9 cellular contexts compared by ENCODE assay signal in the genomic region with DNA sequence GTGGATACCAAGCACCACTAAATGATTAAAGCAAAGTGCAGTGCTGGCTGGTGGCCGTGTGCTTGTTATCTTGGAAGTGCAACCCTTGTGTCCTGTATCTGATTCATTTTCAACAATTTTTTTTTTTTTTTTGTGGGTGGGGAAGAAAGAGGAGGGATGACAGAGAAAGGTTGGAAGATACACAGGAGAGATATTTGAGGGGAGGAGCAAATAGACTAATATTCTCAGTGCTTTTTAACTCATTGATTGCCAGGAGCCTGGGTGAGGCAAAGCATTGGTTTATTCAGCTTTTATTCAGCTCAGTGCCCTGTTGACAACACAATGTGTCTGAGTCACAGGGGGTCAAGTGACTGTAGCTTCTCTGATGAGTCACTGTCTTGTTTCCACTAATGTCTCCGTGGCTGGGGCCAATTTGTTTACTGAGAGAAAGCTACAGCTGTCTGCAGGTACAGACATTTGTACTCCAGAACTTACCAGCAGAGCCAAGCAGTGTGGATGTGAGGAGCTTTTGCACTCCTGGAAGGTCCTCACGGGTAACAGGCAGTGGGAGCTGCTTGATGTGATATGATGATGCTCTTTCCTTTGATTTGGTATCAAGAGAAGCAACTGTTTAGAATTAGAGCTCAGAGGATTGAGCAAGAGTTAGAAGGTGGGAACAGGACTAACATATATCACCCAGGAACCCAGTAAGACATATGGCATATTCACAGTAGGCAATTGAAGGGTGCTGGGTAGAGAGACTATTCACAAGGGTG. TPM values are rescaled to one million over a fixed set of nuclear protein-coding genes. Genes with fewer than 3 reads are reported as not detected.
DNase-seq lines count a peak whose midpoint lies in the region; ATAC-seq and TF ChIP-seq lines count a peak whose summit lies in the region.
"Had no signal": no experiment of that assay in that cellular context is flagged by ENCODE, and none has a peak within 500 bp of the region (broad histone marks: within the 10 kb centered on the region; RNA-seq: fewer than 3 reads in every experiment).

No MANE protein-coding gene starts in this region.

- H3K4me1 ChIP-seq in IMR-90 (ENCODE audit: control insufficient read depth, insufficient read depth, low read length), result peaks cover 6% of the 10 kb centered on the region
- H3K4me1 ChIP-seq in left ventricle myocardium inferior, result no peaks in the 10 kb centered on the region
- H3K4me1 ChIP-seq: body of pancreas had no signal

- no peak overlapping the region for H3K23ac ChIP-seq in IMR-90 (ENCODE audit: low read depth, low read length)

- no peak overlapping the region for H4K91ac ChIP-seq in IMR-90 (ENCODE audit: insufficient read depth, low read depth, low read length)

- H3K9me1 ChIP-seq in IMR-90 (ENCODE audit: insufficient read depth, low read length), result peaks cover 7% of the 10 kb centered on the region

- H3K4me2 ChIP-seq in IMR-90 (ENCODE audit: low read depth, low read length), result peak overlapping the region; percentile 81; the same call in 1 of the 2 replicates

- H2BK15ac ChIP-seq in IMR-90 (ENCODE audit: low read depth, low read length), result no peak overlapping the region

- TF ChIP-seq CTCF in AG10803 (conservative IDR thresholded peaks at IDR 0.05; ENCODE audit: low read length) (no peak), IMR-90 (conservative IDR thresholded peaks at IDR 0.05; ENCODE audit: low read depth, low read length) (no peak), left ventricle myocardium inferior (IDR thresholded peaks at IDR 0.05; ENCODE audit: borderline replicate concordance) (no peak)

- H2BK5ac ChIP-seq in IMR-90 (ENCODE audit: low read depth, low read length, poor library complexity, severe bottlenecking), result no peak overlapping the region

- intact Hi-C loops in IMR-90 (cut with micrococcal nuclease) (no loop called here), head of caudate nucleus (cut with DNase I) (no loop called here), left ventricle myocardium inferior (cut with micrococcal nuclease) (no loop called here)

- TF ChIP-seq RAD21 in IMR-90 (IDR thresholded peaks at IDR 0.05; ENCODE audit: low read length), result no peak

- 0 out of 2 replicates have a peak overlapping the region, but pooled peaks have one; percentile 17 for H2BK120ac ChIP-seq in IMR-90 (ENCODE audit: low read depth, low read length)

- DNase-seq in AG10803 (ENCODE audit: low read depth) (peak; percentile 78), IMR-90 (peak; percentile 76), head of caudate nucleus (peak in 26 of 42 donors; percentile 12 to 88 (median 48)), superior temporal gyrus (ENCODE audit: extremely low spot score) (peak; percentile 67), NCI-H2107 (lab: John Stamatoyannopoulos, UW) (no peak), left ventricle myocardium inferior (no peak)
- peak; percentile 57 for DNase-seq in activated CD8-positive, alpha-beta memory T cell treated with anti-CD3 and anti-CD28 coated beads, Interleukin-2, amount 50 U/mL, for 48 hours

- H4K5ac ChIP-seq in IMR-90 (ENCODE audit: low read depth, low read length), result no peak overlapping the region

- dilution Hi-C loops in IMR-90 (cut with HindIII; ENCODE audit: low sequenced_read_pairs, unreplicated experiment), result no loop called here

- peak overlapping the region; percentile 9; the same call in 1 of the 2 replicates for H2BK20ac ChIP-seq in IMR-90 (ENCODE audit: low read depth, low read length)

- H3K36me3 ChIP-seq in IMR-90 (ENCODE audit: control insufficient read depth, insufficient read depth, low read length) (no peaks in the 10 kb centered on the region), left ventricle myocardium inferior (no peaks in the 10 kb centered on the region)

- no peak overlapping the region for H3K9ac ChIP-seq in IMR-90 (ENCODE audit: low read depth, low read length)

- no peak overlapping the region for H2AK9ac ChIP-seq in IMR-90 (replicated peaks; ENCODE audit: low read depth, low read length, poor library complexity)

- no peaks in the 10 kb centered on the region for H4K20me1 ChIP-seq in IMR-90 (ENCODE audit: insufficient read depth, low read length)

- peak; percentile 95 for ATAC-seq in GM19463 (IDR thresholded peaks at IDR 0.05; ENCODE audit: unreplicated experiment)
- peak; percentile 85 for ATAC-seq in IMR-90 (ENCODE audit: low read depth)
- ATAC-seq: body of pancreas had no signal

- H3K4ac ChIP-seq in IMR-90 (ENCODE audit: low read depth, low read length), result 0 out of 2 replicates have a peak overlapping the region, but pooled peaks have one; percentile 40

- CTCF ChIA-PET in IMR-90 (lab: Yijun Ruan, JAX), result interaction anchor here (0.9 to 1.6 kb wide), 2 partner anchors 15 to 168 kb away, joined by 5 to 10 read pairs; no protein-coding TSS in a partner anchor

- H3K79me1 ChIP-seq in IMR-90 (ENCODE audit: low read depth in 1 of 2, low read length in 2 of 2), result no peaks in the 10 kb centered on the region

- no peak overlapping the region for H3K56ac ChIP-seq in IMR-90 (ENCODE audit: extremely low read depth, insufficient read depth, low read length)

- peaks cover 3% of the 10 kb centered on the region; the same call in 1 of the 2 replicates for H3K27me3 ChIP-seq in IMR-90 (ENCODE audit: control insufficient read depth, insufficient read depth, low read length)
- no peaks in the 10 kb centered on the region for H3K27me3 ChIP-seq in left ventricle myocardium inferior (ENCODE audit: low read depth)
- H3K27me3 ChIP-seq: body of pancreas had no signal

- H3K27ac ChIP-seq in IMR-90 (ENCODE audit: insufficient read depth, low read length) (no peak overlapping the region), left ventricle myocardium inferior (replicated peaks) (no peak overlapping the region)
- H3K27ac ChIP-seq: body of pancreas had no signal

- H2AFZ ChIP-seq in IMR-90 (replicated peaks; ENCODE audit: low read length, poor library complexity), result no peak overlapping the region

- no TSS peak for BruUV-seq in IMR-90 (replicated peaks; lab: Mats Ljungman, UMichigan)

- H4K8ac ChIP-seq in IMR-90 (ENCODE audit: low read depth in 2 of 2, low read length in 2 of 2), result no peak overlapping the region

- POLR2A ChIA-PET in IMR-90 (lab: Charles Lee; ENCODE audit: unreplicated experiment), result interaction anchor here (0.5 kb wide), 1 partner anchor 18 kb away, joined by 7 read pairs; no protein-coding TSS in a partner anchor

- no peak overlapping the region; the same call in 1 of the 2 replicates for H3K18ac ChIP-seq in IMR-90 (ENCODE audit: low read depth, low read length)

- WGBS in IMR-90 (ENCODE audit: extremely low coverage in 2 of 2, insufficient read length in 1 of 2), 2 experiments, result 0% methylated on average over 2 of the region's 3 CpGs; no CpG with 5 or more reads in 1 of the 2 experiments

- in situ Hi-C loops in IMR-90 (cut with MboI; ENCODE audit: low sequenced_read_pairs), result loop anchor here (25.0 kb wide), 1 partner anchor 595 kb away; a partner anchor contains a TSS

- no peak for TF ChIP-seq POLR2A in IMR-90 (IDR thresholded peaks at IDR 0.05; ENCODE audit: low read depth, low read length)

- no peak overlapping the region for H3K14ac ChIP-seq in IMR-90 (replicated peaks; ENCODE audit: low read depth, low read length)

- H3K9me3 ChIP-seq in IMR-90 (ENCODE audit: control insufficient read depth, insufficient read depth, low read length), result no peaks in the 10 kb centered on the region
- H3K9me3 ChIP-seq in left ventricle myocardium inferior (replicated peaks), result no peaks in the 10 kb centered on the region
- H3K9me3 ChIP-seq: body of pancreas had no signal

- no peak overlapping the region for H2AK5ac ChIP-seq in IMR-90 (ENCODE audit: low read depth, low read length)

- H3K4me3 ChIP-seq in AG10803 (ENCODE audit: low read length), result no peak overlapping the region
- H3K4me3 ChIP-seq in IMR-90 (ENCODE audit: insufficient read depth, low read depth, low read length), result no peak overlapping the region
- no peak overlapping the region for H3K4me3 ChIP-seq in left ventricle myocardium inferior
- H3K4me3 ChIP-seq: body of pancreas had no signal

TF ChIP-seq in IMR-90, 13 proteins besides CTCF, POLR2A, EP300 and RAD21:
- TF ChIP-seq NFE2L2 (IDR thresholded peaks at IDR 0.05; ENCODE audit: low read depth, low read length) (no peak), CEBPB (IDR thresholded peaks at IDR 0.05; ENCODE audit: low read depth, low read length) (peak; percentile 28), BHLHE40 (IDR thresholded peaks at IDR 0.05; ENCODE audit: low read depth, low read length) (peak; percentile 43; the same call in 1 of the 2 replicates), RCOR1 (IDR thresholded peaks at IDR 0.05; ENCODE audit: insufficient replicate concordance, low read length) (no peak), MAFK (IDR thresholded peaks at IDR 0.05; ENCODE audit: low read depth, low read length) (no peak), FOS (IDR thresholded peaks at IDR 0.05; ENCODE audit: low read depth, low read length) (peak; percentile 89), MXI1 (IDR thresholded peaks at IDR 0.05; ENCODE audit: borderline replicate concordance, low read depth, low read length) (no peak)
- TF ChIP-seq, protein P1, sequence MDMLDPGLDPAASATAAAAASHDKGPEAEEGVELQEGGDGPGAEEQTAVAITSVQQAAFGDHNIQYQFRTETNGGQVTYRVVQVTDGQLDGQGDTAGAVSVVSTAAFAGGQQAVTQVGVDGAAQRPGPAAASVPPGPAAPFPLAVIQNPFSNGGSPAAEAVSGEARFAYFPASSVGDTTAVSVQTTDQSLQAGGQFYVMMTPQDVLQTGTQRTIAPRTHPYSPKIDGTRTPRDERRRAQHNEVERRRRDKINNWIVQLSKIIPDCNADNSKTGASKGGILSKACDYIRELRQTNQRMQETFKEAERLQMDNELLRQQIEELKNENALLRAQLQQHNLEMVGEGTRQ (IDR thresholded peaks at IDR 0.05; ENCODE audit: low read depth, low read length), result no peak
TF ChIP-seq in IMR-90: peak in this region for 3.

RNA-seq across cellular contexts. Expression of a gene that starts 23.6 kb away (rescaled TPM):
- total RNA-seq in IMR-90 (2012; rRNA removed) (0.36 and 0.83 TPM in 2 replicates), left ventricle myocardium inferior (1.2 TPM)
- 0.36 TPM in 2 replicates for polyA plus RNA-seq in IMR-90 (2012; rRNA removed)
- polyA plus RNA-seq in IMR-90 (2012; cell fraction: cytosol; rRNA removed), result under 0.01 and 0.08 TPM in 2 replicates
- polyA plus RNA-seq in IMR-90 (2012; cell fraction: nucleus; rRNA removed; ENCODE audit: low replicate concordance), result 0.22 and 0.24 TPM in 2 replicates

RNA-seq across cellular contexts. Expression of a gene that starts 36.2 kb away (rescaled TPM):
- 25.8 and 26.3 TPM in 2 replicates for total RNA-seq in IMR-90 (2012; rRNA removed)
- polyA plus RNA-seq in IMR-90 (2012; rRNA removed), result 22.6 and 25.1 TPM in 2 replicates
- polyA plus RNA-seq in IMR-90 (2012; cell fraction: cytosol; rRNA removed), result 16.8 and 20.4 TPM in 2 replicates
- 9.8 and 11.9 TPM in 2 replicates for polyA plus RNA-seq in IMR-90 (2012; cell fraction: nucleus; rRNA removed; ENCODE audit: low replicate concordance)
- 15.8 TPM for total RNA-seq in left ventricle myocardium inferior

Comparison
In these comparisons a context has a peak if more than half of its experiments do, and no peak if none do; other contexts are left out.
1. DNase-seq: peak in AG10803 (single experiment), IMR-90 (single experiment), activated CD8-positive, alpha-beta memory T cell treated with anti-CD3 and anti-CD28 coated beads, Interleukin-2, amount 50 U/mL, for 48 hours (single experiment), head of caudate nucleus (26 of 42) and superior temporal gyrus (single experiment); none in NCI-H2107 (single experiment) and left ventricle myocardium inferior (single experiment).